ENCODE assay signal across 26 cellular contexts in the genomic region with DNA sequence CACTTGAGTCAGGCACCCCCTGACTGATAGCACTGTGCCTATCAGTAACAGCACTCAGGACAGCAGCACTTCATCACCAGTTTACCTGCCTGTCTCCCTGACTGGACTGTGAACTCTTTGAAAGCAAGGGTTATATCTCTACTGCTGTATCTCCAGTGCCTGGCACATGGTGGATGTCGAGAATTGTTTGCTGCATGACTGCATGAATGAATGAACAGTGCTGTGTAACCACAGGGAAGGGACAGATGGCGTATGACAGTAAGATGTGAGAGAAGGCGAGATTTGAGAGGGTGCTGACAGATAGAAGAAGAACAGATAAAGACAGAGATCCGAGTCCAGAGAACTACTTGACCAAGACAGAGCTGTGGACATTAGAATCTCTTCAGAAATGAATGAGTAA.
"Had no signal": no experiment of that assay in that cellular context is flagged by ENCODE, and none has a peak within 500 bp of the region (broad histone marks: within the 10 kb centered on the region; RNA-seq: fewer than 3 reads in every experiment).

No MANE protein-coding gene starts in this region.

- H3K27ac ChIP-seq: RWPE1 had no signal

- ATAC-seq: activated CD8-positive, alpha-beta memory T cell treated with anti-CD3 and anti-CD28 coated beads, Interleukin-2, amount 10 ng/mL, durations not matched to agents 7 days and 5 days; Panc1; WTC11 had no signal

- DNase-seq: activated CD4-positive, alpha-beta T cell treated with anti-CD3 and anti-CD28 coated beads for 48 hours; activated CD4-positive, alpha-beta T cell treated with anti-CD3 and anti-CD28 coated beads, Interleukin-2, amount 50 U/mL, for 48 hours; activated CD4-positive, CD25-positive, alpha-beta regulatory T cell treated with anti-CD3 and anti-CD28 coated beads, Interleukin-2, amount 50 U/mL, for 72 hours; activated CD8-positive, alpha-beta memory T cell treated with anti-CD3 and anti-CD28 coated beads, Interleukin-2, amount 10 ng/mL, durations not matched to agents 7 days and 5 days; activated effector memory CD4-positive, alpha-beta T cell treated with Interleukin-2 at 50 U/mL for 16 hours; activated naive CD4-positive, alpha-beta T cell; activated T-cell treated with anti-CD3 and anti-CD28 coated beads, Interleukin-2, amount 50 U/mL, for 24 hours; aorta; KG1; NCI-H1092 treated with DMSO at 0.1 percent for 48 hours; NCI-H1417 treated with DMSO at 0.1 percent for 48 hours; NCI-H1694; NCI-H2029; NCI-H2107; NCI-H2171 treated with DMSO at 0.1 percent for 48 hours; NCI-H345; NCI-H510A; NCI-H526 treated with DMSO at 0.1 percent for 48 hours; NCI-H82; NK-92 treated with Interleukin-12 subunit alpha and Interleukin-12 subunit beta, amount 100 ng/mL, for 24 hours; OCI-M1; SHP77 treated with DMSO at 0.1 percent for 48 hours; T-helper 9 cell had no signal
